In genomic region chr1:245512181-245512888, GRCh38 we compare ENCODE assay signal across 10 cellular contexts.
DNase-seq lines count a peak whose midpoint lies in the region; FAIRE-seq and TF ChIP-seq lines count a peak whose summit lies in the region.
"Had no signal": no experiment of that assay in that cellular context is flagged by ENCODE, and none has a peak within 500 bp of the region (broad histone marks: within the 10 kb centered on the region; RNA-seq: fewer than 3 reads in every experiment).

No MANE protein-coding gene starts in this region.

- H2AFZ ChIP-seq in KMS-11 (ENCODE audit: low read depth) = peak overlapping the region; percentile 78

- TF ChIP-seq CTCF in AG10803 (conservative IDR thresholded peaks at IDR 0.05; ENCODE audit: low read length) = no peak
- no peak for TF ChIP-seq CTCF in KMS-11 (conservative IDR thresholded peaks at IDR 0.05; ENCODE audit: low read depth, low read length)
- TF ChIP-seq CTCF in kidney (IDR thresholded peaks at IDR 0.05; ENCODE audit: borderline replicate concordance, extremely low read depth, insufficient read depth) = no peak

- H3K9ac ChIP-seq in KMS-11 = peak overlapping the region; percentile 35; the same call in 1 of the 2 replicates
- no peak overlapping the region for H3K9ac ChIP-seq in kidney (ENCODE audit: low read length in 2 of 2)

- H3K4me3 Mint-ChIP-seq in activated naive CD4-positive, alpha-beta T cell treated with anti-CD3 and anti-CD28 coated beads, Interleukin-2, amount 10 ng/mL, durations not matched to agents 7 days and 5 days = no peak overlapping the region

- H3K4me2 ChIP-seq in KMS-11 = peak overlapping the region; percentile 74

- H3K36me3 ChIP-seq in KMS-11 (ENCODE audit: insufficient read depth) (no peaks in the 10 kb centered on the region), SJCRH30 (no peaks in the 10 kb centered on the region), kidney (ENCODE audit: control insufficient read depth in 1 of 2, insufficient read depth in 2 of 2, low read length in 2 of 2) (no peaks in the 10 kb centered on the region)

- FAIRE-seq in kidney (lab: Jason Lieb, UNC) = no peak
- FAIRE-seq: D721Med had no signal

- no peaks in the 10 kb centered on the region for H3K27me3 Mint-ChIP-seq in activated naive CD4-positive, alpha-beta T cell treated with anti-CD3 and anti-CD28 coated beads, Interleukin-2, amount 10 ng/mL, durations not matched to agents 7 days and 5 days

- intact Hi-C loops in kidney (cut with DNase I) = no loop called here

- CTCF ChIA-PET in activated naive CD4-positive, alpha-beta T cell treated with anti-CD3 and anti-CD28 coated beads, Interleukin-2, amount 10 ng/mL, durations not matched to agents 7 days and 5 days (lab: Charles Lee) = no interaction called here

- H3K9me3 Mint-ChIP-seq in activated naive CD4-positive, alpha-beta T cell treated with anti-CD3 and anti-CD28 coated beads, Interleukin-2, amount 10 ng/mL, durations not matched to agents 7 days and 5 days = peaks cover 4% of the 10 kb centered on the region
- H3K9me3 Mint-ChIP-seq: dendritic cell treated with granulocyte-macrophage colony-stimulating factor and Interleukin-4, amounts not matched to agents 40 ng/mL and 50 ng/mL, for 4 days had no signal

- H3K27ac ChIP-seq in KMS-11 (no peak overlapping the region), SJCRH30 (peak overlapping the region; percentile 27), kidney (ENCODE audit: low read depth in 2 of 2, low read length in 2 of 2) (no peak overlapping the region)

- H3K9me3 ChIP-seq in SJCRH30 (replicated peaks) = no peaks in the 10 kb centered on the region
- no peaks in the 10 kb centered on the region for H3K9me3 ChIP-seq in kidney (ENCODE audit: control insufficient read depth in 1 of 2, low read length in 2 of 2)

- H3K4me1 Mint-ChIP-seq in activated naive CD4-positive, alpha-beta T cell treated with anti-CD3 and anti-CD28 coated beads, Interleukin-2, amount 10 ng/mL, durations not matched to agents 7 days and 5 days = no peaks in the 10 kb centered on the region

- H3K27me3 ChIP-seq in KMS-11 (ENCODE audit: insufficient read depth, low read depth) = no peaks in the 10 kb centered on the region
- H3K27me3 ChIP-seq in SJCRH30 = no peaks in the 10 kb centered on the region

- no peaks in the 10 kb centered on the region for H3K79me2 ChIP-seq in KMS-11 (ENCODE audit: insufficient read depth, low read depth)

- no peaks in the 10 kb centered on the region for H3K36me3 Mint-ChIP-seq in activated naive CD4-positive, alpha-beta T cell treated with anti-CD3 and anti-CD28 coated beads, Interleukin-2, amount 10 ng/mL, durations not matched to agents 7 days and 5 days

- peaks cover 7% of the 10 kb centered on the region for H3K4me1 ChIP-seq in KMS-11 (ENCODE audit: low read depth, poor library complexity, severe bottlenecking)
- peaks cover 5% of the 10 kb centered on the region for H3K4me1 ChIP-seq in SJCRH30
- peaks cover 0 to 3% of the 10 kb centered on the region in 2 donors for H3K4me1 ChIP-seq in kidney (ENCODE audit: control insufficient read depth in 1 of 2, insufficient read depth in 1 of 2, low read depth in 1 of 2, low read length in 2 of 2)

- DNase-seq in AG10803 (ENCODE audit: low read depth) (peak; percentile 21), SJCRH30 (peak; percentile 22 to 54), kidney (no peak)
- DNase-seq in activated naive CD4-positive, alpha-beta T cell treated with anti-CD3 and anti-CD28 coated beads, Interleukin-2, amount 10 ng/mL, durations not matched to agents 7 days and 5 days = no peak
- no peak for DNase-seq in activated naive CD4-positive, alpha-beta T cell (lab: John Stamatoyannopoulos, UW)
- DNase-seq in stimulated activated CD4-positive, alpha-beta T cell treated with anti-CD3 and anti-CD28 coated beads, Interleukin-4, amount 100 ng/mL, for 24 hours = no peak
- no peak for DNase-seq in stimulated activated CD4-positive, alpha-beta T cell treated with anti-CD3 and anti-CD28 coated beads, Interleukin-2, amount 100 ng/mL, for 24 hours

- H4K20me1 ChIP-seq in KMS-11 (ENCODE audit: insufficient read depth) = no peaks in the 10 kb centered on the region

- no peak overlapping the region for H3K27ac Mint-ChIP-seq in activated naive CD4-positive, alpha-beta T cell treated with anti-CD3 and anti-CD28 coated beads, Interleukin-2, amount 10 ng/mL, durations not matched to agents 7 days and 5 days
- H3K27ac Mint-ChIP-seq: dendritic cell treated with granulocyte-macrophage colony-stimulating factor and Interleukin-4, amounts not matched to agents 40 ng/mL and 50 ng/mL, for 4 days had no signal

- H3K4me3 ChIP-seq in AG10803 (ENCODE audit: low read length) = peak overlapping the region; percentile 47
- H3K4me3 ChIP-seq in KMS-11 (IDR thresholded peaks at IDR 0.05; ENCODE audit: insufficient read depth, low read depth, low read length) = peak overlapping the region; percentile 67
- H3K4me3 ChIP-seq in SJCRH30 = peak overlapping the region; percentile 33
- H3K4me3 ChIP-seq in kidney (ENCODE audit: low read length in 2 of 2) = peak overlapping the region; percentile 46 to 48

Comparison
In these comparisons a context has a peak if more than half of its experiments do, and no peak if none do; other contexts are left out.
1. DNase-seq: peak in AG10803 (single experiment) and SJCRH30 (2 of 2); none in kidney (single experiment), activated naive CD4-positive, alpha-beta T cell treated with anti-CD3 and anti-CD28 coated beads, Interleukin-2, amount 10 ng/mL, durations not matched to agents 7 days and 5 days (single experiment), activated naive CD4-positive, alpha-beta T cell (0 of 4), stimulated activated CD4-positive, alpha-beta T cell treated with anti-CD3 and anti-CD28 coated beads, Interleukin-4, amount 100 ng/mL, for 24 hours (single experiment) and stimulated activated CD4-positive, alpha-beta T cell treated with anti-CD3 and anti-CD28 coated beads, Interleukin-2, amount 100 ng/mL, for 24 hours (0 of 2).
2. Peak in every context shown above with its lines, with median percentiles within 50 percentile points of each other: H3K4me3 ChIP-seq.